ENCODE assay signal across 3 cellular contexts in the genomic region with DNA sequence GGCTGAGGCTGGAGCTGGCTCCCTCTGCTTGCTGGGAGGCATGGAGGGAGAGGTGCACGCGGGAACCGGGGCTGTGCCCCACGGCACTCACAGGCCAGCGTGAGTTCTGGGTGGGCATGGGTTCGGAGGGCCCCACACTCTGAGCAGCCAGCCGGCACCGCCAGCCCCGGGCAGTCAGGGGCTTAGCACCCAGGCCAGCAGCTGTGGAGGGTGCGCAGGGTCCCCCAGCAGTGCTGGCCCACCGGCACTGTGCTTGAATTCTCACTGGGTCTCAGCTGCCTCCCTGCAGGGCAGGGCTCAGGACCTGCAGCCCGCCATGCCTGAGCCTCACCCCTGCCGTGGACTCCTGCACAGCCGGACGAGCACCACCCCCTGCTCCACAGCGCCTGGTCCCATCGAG.
"Had no signal": no experiment of that assay in that cellular context is flagged by ENCODE, and none has a peak within 500 bp of the region (broad histone marks: within the 10 kb centered on the region; RNA-seq: fewer than 3 reads in every experiment).

No MANE protein-coding gene starts in this region.

- H3K4me3 ChIP-seq: GM12878 had no signal

- DNase-seq: GDM1, GF-D8 had no signal

- ATAC-seq: GM12878 had no signal
